ENCODE assay signal across 10 cellular contexts in genomic region chr18:79515944-79516351, GRCh38.
DNase-seq lines count a peak whose midpoint lies in the region; ATAC-seq and TF ChIP-seq lines count a peak whose summit lies in the region.
"Had no signal": no experiment of that assay in that cellular context is flagged by ENCODE, and none has a peak within 500 bp of the region (broad histone marks: within the 10 kb centered on the region; RNA-seq: fewer than 3 reads in every experiment).

No MANE protein-coding gene starts in this region.

- TF ChIP-seq CTCF in osteocyte (IDR thresholded peaks at IDR 0.05): no peak

- no peaks in the 10 kb centered on the region for H3K9me3 Mint-ChIP-seq in CD4-positive, CD25-positive, alpha-beta regulatory T cell
- H3K9me3 Mint-ChIP-seq in IgD-negative memory B cell (no peaks in the 10 kb centered on the region), osteocyte (ENCODE audit: unreplicated experiment) (no peaks in the 10 kb centered on the region)
- no peaks in the 10 kb centered on the region for H3K9me3 Mint-ChIP-seq in activated naive CD8-positive, alpha-beta T cell treated with anti-CD3 and anti-CD28 coated beads, Interleukin-2, amount 10 ng/mL, durations not matched to agents 7 days and 5 days

- peaks cover 4% of the 10 kb centered on the region for H3K27me3 Mint-ChIP-seq in CD4-positive, CD25-positive, alpha-beta regulatory T cell
- no peaks in the 10 kb centered on the region for H3K27me3 Mint-ChIP-seq in IgD-negative memory B cell
- H3K27me3 Mint-ChIP-seq in activated naive CD8-positive, alpha-beta T cell treated with anti-CD3 and anti-CD28 coated beads, Interleukin-2, amount 10 ng/mL, durations not matched to agents 7 days and 5 days: no peaks in the 10 kb centered on the region
- H3K27me3 Mint-ChIP-seq in osteocyte (ENCODE audit: unreplicated experiment): peaks cover 4% of the 10 kb centered on the region

- H3K4me3 ChIP-seq in CD4-positive, CD25-positive, alpha-beta regulatory T cell (ENCODE audit: low read depth, low read length): no peak overlapping the region

- DNase-seq in CD4-positive, CD25-positive, alpha-beta regulatory T cell: no peak
- no peak for DNase-seq in activated naive CD8-positive, alpha-beta T cell treated with anti-CD3 and anti-CD28 coated beads, Interleukin-2, amount 10 ng/mL, durations not matched to agents 7 days and 5 days
- peak; percentile 79 for DNase-seq in osteocyte (ENCODE audit: extremely low spot score, unreplicated experiment)
- no peak for DNase-seq in stimulated activated CD4-positive, alpha-beta T cell treated with anti-CD3 and anti-CD28 coated beads, Interleukin-2, amount 100 ng/mL, for 48 hours
- DNase-seq in NK-92 treated with Interleukin-12 subunit alpha and Interleukin-12 subunit beta, amount 100 ng/mL, for 24 hours (lab: John Stamatoyannopoulos, UW): no peak
- DNase-seq: NCI-H187; SIG-M5; stimulated activated CD4-positive, alpha-beta T cell treated with anti-CD3 and anti-CD28 coated beads, Interleukin-4, amount 100 ng/mL, for 24 hours had no signal

- H3K4me3 Mint-ChIP-seq in CD4-positive, CD25-positive, alpha-beta regulatory T cell: peak overlapping the region; percentile 34 to 89 (median 82)
- H3K4me3 Mint-ChIP-seq in IgD-negative memory B cell: peak overlapping the region in 2 of 4 donors; percentile 58 to 77
- H3K4me3 Mint-ChIP-seq in activated naive CD8-positive, alpha-beta T cell treated with anti-CD3 and anti-CD28 coated beads, Interleukin-2, amount 10 ng/mL, durations not matched to agents 7 days and 5 days: peak overlapping the region; percentile 69
- H3K4me3 Mint-ChIP-seq in osteocyte (ENCODE audit: unreplicated experiment): no peak overlapping the region

- peak overlapping the region; percentile 71 for H3K27ac ChIP-seq in CD4-positive, CD25-positive, alpha-beta regulatory T cell (ENCODE audit: insufficient read depth, low read length, poor library complexity, severe bottlenecking)

- POLR2A ChIA-PET in activated naive CD8-positive, alpha-beta T cell treated with anti-CD3 and anti-CD28 coated beads, Interleukin-2, amount 10 ng/mL, durations not matched to agents 7 days and 5 days (lab: Charles Lee): no interaction called here

- H3K36me3 ChIP-seq in CD4-positive, CD25-positive, alpha-beta regulatory T cell (ENCODE audit: control insufficient read depth, insufficient read depth, low read length): peaks cover 3% of the 10 kb centered on the region

- peak overlapping the region; percentile 92 to 97 (median 94) for H3K27ac Mint-ChIP-seq in CD4-positive, CD25-positive, alpha-beta regulatory T cell
- H3K27ac Mint-ChIP-seq in IgD-negative memory B cell: peak overlapping the region; percentile 34 to 88 (median 88)
- H3K27ac Mint-ChIP-seq in activated naive CD8-positive, alpha-beta T cell treated with anti-CD3 and anti-CD28 coated beads, Interleukin-2, amount 10 ng/mL, durations not matched to agents 7 days and 5 days: peak overlapping the region; percentile 87
- H3K27ac Mint-ChIP-seq in osteocyte (ENCODE audit: unreplicated experiment): no peak overlapping the region

- peaks cover 6% of the 10 kb centered on the region for H3K36me3 Mint-ChIP-seq in CD4-positive, CD25-positive, alpha-beta regulatory T cell
- H3K36me3 Mint-ChIP-seq in IgD-negative memory B cell (no peaks in the 10 kb centered on the region), osteocyte (ENCODE audit: unreplicated experiment) (no peaks in the 10 kb centered on the region)
- H3K36me3 Mint-ChIP-seq in activated naive CD8-positive, alpha-beta T cell treated with anti-CD3 and anti-CD28 coated beads, Interleukin-2, amount 10 ng/mL, durations not matched to agents 7 days and 5 days: peaks cover 7% of the 10 kb centered on the region

- H3K27me3 ChIP-seq in CD4-positive, CD25-positive, alpha-beta regulatory T cell (ENCODE audit: control insufficient read depth, insufficient read depth, low read length): no peaks in the 10 kb centered on the region

- no peak for ATAC-seq in CD4-positive, CD25-positive, alpha-beta regulatory T cell (ENCODE audit: low read depth in 2 of 2)
- no peak for ATAC-seq in activated naive CD8-positive, alpha-beta T cell treated with anti-CD3 and anti-CD28 coated beads, Interleukin-2, amount 10 ng/mL, durations not matched to agents 7 days and 5 days (ENCODE audit: low read depth)
- no peak for ATAC-seq in HG02884 (IDR thresholded peaks at IDR 0.05; ENCODE audit: unreplicated experiment)

- no peaks in the 10 kb centered on the region for H3K9me3 ChIP-seq in CD4-positive, CD25-positive, alpha-beta regulatory T cell (ENCODE audit: control insufficient read depth in 2 of 2, low read length in 2 of 2)

- peaks cover 33% of the 10 kb centered on the region for H3K4me1 ChIP-seq in CD4-positive, CD25-positive, alpha-beta regulatory T cell (ENCODE audit: control insufficient read depth, insufficient read depth, low read length, poor library complexity, severe bottlenecking)

- peaks cover 13 to 59% (median 31%) of the 10 kb centered on the region in 4 donors for H3K4me1 Mint-ChIP-seq in CD4-positive, CD25-positive, alpha-beta regulatory T cell
- H3K4me1 Mint-ChIP-seq in IgD-negative memory B cell: peaks cover 22 to 29% (median 26%) of the 10 kb centered on the region in 3 donors
- peaks cover 35% of the 10 kb centered on the region for H3K4me1 Mint-ChIP-seq in activated naive CD8-positive, alpha-beta T cell treated with anti-CD3 and anti-CD28 coated beads, Interleukin-2, amount 10 ng/mL, durations not matched to agents 7 days and 5 days
- peaks cover 3% of the 10 kb centered on the region for H3K4me1 Mint-ChIP-seq in osteocyte (ENCODE audit: unreplicated experiment)
